ENCODE assay signal across 1 cellular context in genomic region chr14:23365353-23366162, GRCh38.
TF ChIP-seq lines count a peak whose summit lies in the region.

No MANE protein-coding gene starts in this region.

TF ChIP-seq in GM12891, 5 proteins besides CTCF, POLR2A, EP300 and RAD21 (continued from another document):
- no peak for TF ChIP-seq POLR2AphosphoS5 (IDR thresholded peaks at IDR 0.05; ENCODE audit: low read depth, low read length)
- TF ChIP-seq TAF1 (IDR thresholded peaks at IDR 0.05; ENCODE audit: low read depth, low read length): no peak
